ENCODE assay signal across 11 cellular contexts in genomic region chr16:828891-829290, GRCh38. TPM values are rescaled to one million over a fixed set of nuclear protein-coding genes. Genes with fewer than 3 reads are reported as not detected.
"Had no signal": no experiment of that assay in that cellular context is flagged by ENCODE, and none has a peak within 500 bp of the region (broad histone marks: within the 10 kb centered on the region; RNA-seq: fewer than 3 reads in every experiment).

No MANE protein-coding gene starts in this region.

- H3K9me3 ChIP-seq: HAP-1 had no signal

- H3K9ac ChIP-seq: GM23248 had no signal

- H3K4me1 ChIP-seq: HAP-1 had no signal

- H3K4me3 ChIP-seq: GM23248, HAP-1 had no signal

- H3K36me3 ChIP-seq: HAP-1 had no signal

- H3K27ac ChIP-seq: GM23248, HL-60 had no signal

- DNase-seq: GM23248, GOT3, H7, HFFc6, KBM-7 had no signal

- H2AFZ ChIP-seq: GM23248 had no signal

- ATAC-seq: HepG2 had no signal

RNA-seq across cellular contexts. Expression of gene GNG13, which starts 28.4 kb away (rescaled TPM):
- total RNA-seq: GM23248, H4, H7, HepG2, HFFc6, HT1080 had no signal
- polyA plus RNA-seq: GM23248, HepG2, IgD-negative memory B cell had no signal
